ENCODE assay signal across 8 cellular contexts in the genomic region with DNA sequence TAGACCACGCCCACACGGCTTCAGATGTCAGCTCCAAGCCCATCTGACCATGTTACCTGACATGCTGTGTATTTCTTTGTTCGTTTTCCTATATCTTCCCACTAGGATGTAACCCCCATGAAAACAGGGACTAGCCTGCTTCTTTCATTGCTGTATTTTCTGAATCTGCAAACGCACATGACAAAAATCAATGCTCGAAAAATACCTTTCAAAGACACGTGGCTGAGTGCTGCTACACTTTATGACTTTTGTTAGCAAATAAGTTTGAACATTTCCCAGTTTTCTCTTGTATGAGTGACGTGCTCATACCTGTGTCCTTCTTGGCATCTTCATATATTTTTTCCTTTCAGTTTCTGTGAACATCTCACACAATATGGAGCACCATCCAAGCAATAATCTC.
"Had no signal": no experiment of that assay in that cellular context is flagged by ENCODE, and none has a peak within 500 bp of the region (broad histone marks: within the 10 kb centered on the region; RNA-seq: fewer than 3 reads in every experiment).

No MANE protein-coding gene starts in this region.

- DNase-seq: GDM1, GF-D8 had no signal

- H3K4me3 ChIP-seq: GM12878 had no signal

- FAIRE-seq: G401.6, GM12878, GM12891, GM12892, GM18507, GM19239 had no signal

- ATAC-seq: GM12878 had no signal
